In genomic region chr6:160520043-160520904, GRCh38 we compare ENCODE assay signal across 8 cellular contexts.
A peak's percentile ranks its signal among the peaks of the same experiment; 100 is the strongest.
DNase-seq lines count a peak whose midpoint lies in the region; ATAC-seq and TF ChIP-seq lines count a peak whose summit lies in the region.

No MANE protein-coding gene starts in this region.

- TF ChIP-seq CTCF in adrenal gland (IDR thresholded peaks at IDR 0.05) (peak in 4 of 6 experiments; percentile 2 to 92 (median 58)), left ventricle myocardium inferior (IDR thresholded peaks at IDR 0.05; ENCODE audit: borderline replicate concordance) (peak; percentile 37), upper lobe of left lung (IDR thresholded peaks at IDR 0.05) (peak in 4 of 6 experiments; percentile 85 to 91 (median 90))

- peaks cover 2% of the 10 kb centered on the region for H3K36me3 Mint-ChIP-seq in IgD-negative memory B cell

- H3K9me3 ChIP-seq in adrenal gland (replicated peaks in 1 of 3) (no peaks in the 10 kb centered on the region), left ventricle myocardium inferior (replicated peaks) (no peaks in the 10 kb centered on the region), upper lobe of left lung (no peaks in the 10 kb centered on the region)

- H3K4me1 Mint-ChIP-seq in IgD-negative memory B cell = peaks cover 6 to 8% (median 7%) of the 10 kb centered on the region in 3 donors

- TF ChIP-seq POLR2A in adrenal gland (IDR thresholded peaks at IDR 0.05) (peak in 1 of 2 donors; percentile 23), upper lobe of left lung (IDR thresholded peaks at IDR 0.05) (peak in 1 of 4 donors; percentile 14)

- peak overlapping the region; percentile 75 to 89 (median 76) for H3K27ac Mint-ChIP-seq in IgD-negative memory B cell

- intact Hi-C loops in adrenal gland (cut with DNase I) (no loop called here), left ventricle myocardium inferior (cut with micrococcal nuclease) (no loop called here), posterior vena cava (cut with DNase I) (no loop called here)

- TF ChIP-seq EP300 in upper lobe of left lung (IDR thresholded peaks at IDR 0.05) = no peak

- H3K4me1 ChIP-seq in adrenal gland (replicated peaks in 1 of 2) = peaks cover 0 to 5% of the 10 kb centered on the region in 2 donors
- H3K4me1 ChIP-seq in left ventricle myocardium inferior = peaks cover 15% of the 10 kb centered on the region
- H3K4me1 ChIP-seq in upper lobe of left lung = peaks cover 4 to 18% (median 8%) of the 10 kb centered on the region in 4 donors

- WGBS in adrenal gland, 4 donors = 0 to 1% (median 0%) methylated on average over 14 to 73 of the region's 73 CpGs
- WGBS in upper lobe of left lung, 2 donors = 0 to 2% methylated on average over 11 to 22 of the region's 73 CpGs

- peaks cover under 1% of the 10 kb centered on the region for H3K27me3 Mint-ChIP-seq in IgD-negative memory B cell

- H3K27ac ChIP-seq in adrenal gland (peak overlapping the region in 4 of 5 donors; percentile 43 to 88 (median 66)), left ventricle myocardium inferior (replicated peaks) (peak overlapping the region; percentile 76), upper lobe of left lung (peak overlapping the region; percentile 23 to 77 (median 65))

- H3K27me3 ChIP-seq in adrenal gland (no peaks in the 10 kb centered on the region), left ventricle myocardium inferior (ENCODE audit: low read depth) (peaks cover 7% of the 10 kb centered on the region), upper lobe of left lung (no peaks in the 10 kb centered on the region)

- H3K36me3 ChIP-seq in adrenal gland (replicated peaks in 1 of 2) (no peaks in the 10 kb centered on the region), left ventricle myocardium inferior (no peaks in the 10 kb centered on the region), upper lobe of left lung (no peaks in the 10 kb centered on the region)

- DNase-seq in EL = peak; percentile 63
- peak; percentile 47 for DNase-seq in SW480 (ENCODE audit: low spot score)
- DNase-seq in adrenal gland = peak; percentile 69 to 87 (median 80)
- peak; percentile 75 for DNase-seq in left ventricle myocardium inferior
- DNase-seq in posterior vena cava (ENCODE audit: low spot score) = peak; percentile 93
- DNase-seq in upper lobe of left lung = peak; percentile 72 to 93

- H3K4me3 Mint-ChIP-seq in IgD-negative memory B cell = peak overlapping the region; percentile 95 to 97 (median 96)

- ATAC-seq in GM21717 (IDR thresholded peaks at IDR 0.05; ENCODE audit: unreplicated experiment) = peak; percentile 78
- peak; percentile 82 to 97 for ATAC-seq in upper lobe of left lung (ENCODE audit: low FRiP score in 2 of 2)

- no peaks in the 10 kb centered on the region for H3K9me3 Mint-ChIP-seq in IgD-negative memory B cell

- H3K4me3 ChIP-seq in adrenal gland (peak overlapping the region; percentile 6 to 77 (median 45)), left ventricle myocardium inferior (peak overlapping the region; percentile 87), upper lobe of left lung (peak overlapping the region; percentile 56 to 86 (median 74))

Comparison
In these comparisons a context has a peak if more than half of its experiments do, and no peak if none do; other contexts are left out.
1. Peak in every context shown above with its lines: DNase-seq, ATAC-seq, H3K4me3 ChIP-seq and H3K27ac ChIP-seq.
2. CTCF ChIP-seq: peak in every context shown above with its lines; median percentile 90 in upper lobe of left lung; 58 in adrenal gland; 37 in left ventricle myocardium inferior.